Comparison of ENCODE assay signal across 12 cellular contexts in genomic region chrY:20740609-20741008, GRCh38. TPM values are rescaled to one million over a fixed set of nuclear protein-coding genes. Genes with fewer than 3 reads are reported as not detected.
A peak's percentile ranks its signal among the peaks of the same experiment; 100 is the strongest.
DNase-seq lines count a peak whose midpoint lies in the region; ATAC-seq and TF ChIP-seq lines count a peak whose summit lies in the region.
"Had no signal": no experiment of that assay in that cellular context is flagged by ENCODE, and none has a peak within 500 bp of the region (broad histone marks: within the 10 kb centered on the region; RNA-seq: fewer than 3 reads in every experiment).

No MANE protein-coding gene starts in this region.

- DNase-seq in NCI-H526 (lab: John Stamatoyannopoulos, UW) (peak; percentile 0), NCI-H526 treated with DMSO at 0.1 percent for 48 hours (lab: John Stamatoyannopoulos, UW) (no peak), pons (ENCODE audit: low spot score) (peak; percentile 9), HEK293T (ENCODE audit: extremely low spot score) (no peak), RWPE1 (ENCODE audit: low spot score) (no peak), T-helper 17 cell (no peak)
- peak; percentile 53 for DNase-seq in activated CD8-positive, alpha-beta T cell treated with anti-CD3 and anti-CD28 coated beads, Interleukin-2, amount 10 ng/mL, durations not matched to agents 7 days and 5 days
- DNase-seq: amniotic stem cell, NCI-H187 had no signal

- H3K9me3 ChIP-seq in T-helper 17 cell (ENCODE audit: control insufficient read depth, low read length, poor library complexity, severe bottlenecking) = no peaks in the 10 kb centered on the region

- H3K4me1 Mint-ChIP-seq in activated CD8-positive, alpha-beta T cell treated with anti-CD3 and anti-CD28 coated beads, Interleukin-2, amount 10 ng/mL, durations not matched to agents 7 days and 5 days (ENCODE audit: low read depth) = peaks cover 40% of the 10 kb centered on the region
- peaks cover 2% of the 10 kb centered on the region for H3K4me1 Mint-ChIP-seq in T-helper 17 cell

- no peak overlapping the region for H3K27ac ChIP-seq in RWPE1
- H3K27ac ChIP-seq: HL-60 had no signal

- POLR2A ChIA-PET in activated CD8-positive, alpha-beta T cell treated with anti-CD3 and anti-CD28 coated beads, Interleukin-2, amount 10 ng/mL, durations not matched to agents 7 days and 5 days (lab: Charles Lee) = no interaction called here
- POLR2A ChIA-PET in HEK293T (lab: Yijun Ruan, JAX) (no interaction called here), RWPE1 (lab: Yijun Ruan, JAX; ENCODE audit: low non-redundant PET) (no interaction called here)

- no peaks in the 10 kb centered on the region for H3K9me3 Mint-ChIP-seq in activated CD8-positive, alpha-beta T cell treated with anti-CD3 and anti-CD28 coated beads, Interleukin-2, amount 10 ng/mL, durations not matched to agents 7 days and 5 days (ENCODE audit: insufficient read depth)

- H3K27me3 Mint-ChIP-seq in activated CD8-positive, alpha-beta T cell treated with anti-CD3 and anti-CD28 coated beads, Interleukin-2, amount 10 ng/mL, durations not matched to agents 7 days and 5 days (ENCODE audit: low read depth) = no peaks in the 10 kb centered on the region
- no peaks in the 10 kb centered on the region for H3K27me3 Mint-ChIP-seq in T-helper 17 cell

- H3K36me3 Mint-ChIP-seq in activated CD8-positive, alpha-beta T cell treated with anti-CD3 and anti-CD28 coated beads, Interleukin-2, amount 10 ng/mL, durations not matched to agents 7 days and 5 days (ENCODE audit: low read depth) = no peaks in the 10 kb centered on the region
- no peaks in the 10 kb centered on the region for H3K36me3 Mint-ChIP-seq in T-helper 17 cell (ENCODE audit: low read depth)

- ATAC-seq in HG02798 (IDR thresholded peaks at IDR 0.05; ENCODE audit: poor library complexity, unreplicated experiment) (peak; percentile 56), T-helper 17 cell (no peak)
- no peak for ATAC-seq in activated CD8-positive, alpha-beta T cell treated with anti-CD3 and anti-CD28 coated beads, Interleukin-2, amount 10 ng/mL, durations not matched to agents 7 days and 5 days
- ATAC-seq: activated CD4-positive, CD25-positive, alpha-beta regulatory T cell treated with anti-CD3 and anti-CD28 coated beads, Interleukin-2, amount 50 U/mL, for 24 hours had no signal

- no peak overlapping the region for H3K27ac Mint-ChIP-seq in activated CD8-positive, alpha-beta T cell treated with anti-CD3 and anti-CD28 coated beads, Interleukin-2, amount 10 ng/mL, durations not matched to agents 7 days and 5 days
- no peak overlapping the region for H3K27ac Mint-ChIP-seq in T-helper 17 cell

- no peak overlapping the region for H3K4me3 Mint-ChIP-seq in activated CD8-positive, alpha-beta T cell treated with anti-CD3 and anti-CD28 coated beads, Interleukin-2, amount 10 ng/mL, durations not matched to agents 7 days and 5 days
- no peak overlapping the region for H3K4me3 Mint-ChIP-seq in T-helper 17 cell

- CTCF ChIA-PET in activated CD8-positive, alpha-beta T cell treated with anti-CD3 and anti-CD28 coated beads, Interleukin-2, amount 10 ng/mL, durations not matched to agents 7 days and 5 days (lab: Charles Lee) = interaction anchor here (1.4 kb wide), 1 partner anchor 184 kb away, joined by 4 read pairs; no protein-coding TSS in a partner anchor
- CTCF ChIA-PET in HEK293T (lab: Yijun Ruan, JAX) = no interaction called here
- CTCF ChIA-PET in RWPE1 (lab: Yijun Ruan, JAX) = no interaction called here

- TF ChIP-seq CTCF in RWPE1 (conservative IDR thresholded peaks at IDR 0.05; ENCODE audit: low read depth) = no peak

TF ChIP-seq in HEK293T, 16 proteins besides CTCF, POLR2A, EP300 and RAD21:
- TF ChIP-seq BHLHE40 (IDR thresholded peaks at IDR 0.05; ENCODE audit: borderline replicate concordance) (no peak), FOXK2 (IDR thresholded peaks at IDR 0.05) (no peak), HDGF (IDR thresholded peaks at IDR 0.05; ENCODE audit: borderline replicate concordance) (no peak)

RNA-seq across cellular contexts. Expression of gene RPS4Y2, which starts 15.3 kb away (rescaled TPM):
- under 1 TPM; 0.37 to 0.42 TPM for total RNA-seq in activated CD8-positive, alpha-beta T cell treated with anti-CD3 and anti-CD28 coated beads, Interleukin-2, amount 10 ng/mL, durations not matched to agents 7 days and 5 days
- total RNA-seq in T-helper 17 cell = not detected

Comparison
In these comparisons a context has a peak if more than half of its experiments do, and no peak if none do; other contexts are left out.
1. DNase-seq: peak in NCI-H526 (2 of 2), activated CD8-positive, alpha-beta T cell treated with anti-CD3 and anti-CD28 coated beads, Interleukin-2, amount 10 ng/mL, durations not matched to agents 7 days and 5 days (single experiment) and pons (single experiment); none in NCI-H526 treated with DMSO at 0.1 percent for 48 hours (single experiment), HEK293T (single experiment), RWPE1 (single experiment) and T-helper 17 cell (0 of 3).